1 cellular context compared by ENCODE assay signal in genomic region chr11:106969660-106970059, GRCh38.
TF ChIP-seq lines count a peak whose summit lies in the region.

No MANE protein-coding gene starts in this region.

TF ChIP-seq in GM23338, 12 proteins besides CTCF, POLR2A, EP300 and RAD21 (continued from another document):
- TF ChIP-seq ZNF462 (CRISPR knock-in tag; IDR thresholded peaks at IDR 0.05) (no peak), ETS1 (IDR thresholded peaks at IDR 0.05) (no peak), REST (IDR thresholded peaks at IDR 0.05; ENCODE audit: unreplicated experiment) (no peak), ZNF114 (CRISPR knock-in tag; IDR thresholded peaks at IDR 0.05) (no peak)
TF ChIP-seq in GM23338: peak in this region for 0.
